In the genomic region with DNA sequence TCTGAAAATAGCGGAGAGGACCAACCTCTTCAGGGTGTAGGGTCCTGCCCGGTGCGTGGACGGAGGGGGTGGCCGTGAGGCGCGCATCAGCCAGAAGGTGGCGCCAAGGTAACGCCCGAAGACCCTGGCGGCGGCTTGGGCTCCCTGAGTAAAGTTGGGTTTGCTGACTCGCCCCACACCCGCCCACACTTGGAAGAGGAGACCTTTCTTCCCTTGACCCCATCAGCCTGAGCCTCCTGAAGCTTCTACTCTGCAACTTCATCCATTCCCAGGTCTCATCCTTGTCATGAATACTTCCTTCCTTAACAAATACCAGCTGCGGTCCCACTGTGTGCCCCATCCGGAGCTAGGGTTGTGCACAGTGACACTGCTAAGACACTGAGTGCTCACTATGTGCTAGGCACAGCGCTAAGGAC, we compare ENCODE assay signal across 8 cellular contexts. TPM values are rescaled to one million over a fixed set of nuclear protein-coding genes. Genes with fewer than 3 reads are reported as not detected.
DNase-seq lines count a peak whose midpoint lies in the region; ATAC-seq lines count a peak whose summit lies in the region.

No MANE protein-coding gene starts in this region.

- no peak overlapping the region for H2BK15ac ChIP-seq in mesenchymal stem cell (ENCODE audit: low read depth, poor library complexity, severe bottlenecking)

- H2AFZ ChIP-seq in mesenchymal stem cell (ENCODE audit: low read depth, low read length) = no peak overlapping the region

- no peak overlapping the region for H2BK5ac ChIP-seq in mesenchymal stem cell (ENCODE audit: low read depth, low read length, poor library complexity, severe bottlenecking)

- no peak overlapping the region for H3K27ac ChIP-seq in mesenchymal stem cell (ENCODE audit: low read length, poor library complexity, severe bottlenecking)

- no peak overlapping the region for H4K91ac ChIP-seq in mesenchymal stem cell (ENCODE audit: low read length)

- no peaks in the 10 kb centered on the region for H3K36me3 ChIP-seq in mesenchymal stem cell (ENCODE audit: control insufficient read depth in 1 of 2, insufficient read depth in 2 of 2, low read depth in 1 of 2, low read length in 2 of 2)

- WGBS in mesenchymal stem cell = 15% methylated on average over 17 of the region's 17 CpGs

- peak; percentile 51 for ATAC-seq in HG02884 (IDR thresholded peaks at IDR 0.05; ENCODE audit: unreplicated experiment)
- ATAC-seq in GM18519 (IDR thresholded peaks at IDR 0.05; ENCODE audit: low FRiP score, unreplicated experiment) = no peak

- H3K79me1 ChIP-seq in mesenchymal stem cell (replicated peaks; ENCODE audit: low read length, poor library complexity, severe bottlenecking) = no peaks in the 10 kb centered on the region

- no peak overlapping the region for H2AK5ac ChIP-seq in mesenchymal stem cell (ENCODE audit: low read length, severe bottlenecking)

- no peaks in the 10 kb centered on the region for H3K9me3 ChIP-seq in mesenchymal stem cell (ENCODE audit: control insufficient read depth, low read length)

- peaks cover 60 to 72% of the 10 kb centered on the region in 2 experiments for H3K27me3 ChIP-seq in mesenchymal stem cell (ENCODE audit: control insufficient read depth in 1 of 2, insufficient read depth in 1 of 2, low read length in 2 of 2)

- H3K23ac ChIP-seq in mesenchymal stem cell (ENCODE audit: low read length in 2 of 2) = no peak overlapping the region

- no peak overlapping the region for H3K18ac ChIP-seq in mesenchymal stem cell (ENCODE audit: low read depth in 1 of 2, low read length in 2 of 2)

- H4K8ac ChIP-seq in mesenchymal stem cell (ENCODE audit: low read length) = no peak overlapping the region

- no peaks in the 10 kb centered on the region for H3K4me1 ChIP-seq in mesenchymal stem cell (ENCODE audit: control insufficient read depth, insufficient read depth, low read depth, low read length)

- no peak overlapping the region for H2BK120ac ChIP-seq in mesenchymal stem cell (ENCODE audit: low read depth, low read length)

- no peak overlapping the region for H3K4me3 ChIP-seq in mesenchymal stem cell (ENCODE audit: insufficient read depth in 1 of 2, low read depth in 1 of 2, low read length in 2 of 2)

- H3K4me2 ChIP-seq in mesenchymal stem cell (ENCODE audit: low read length, poor library complexity, severe bottlenecking) = no peak overlapping the region

- H3K9ac ChIP-seq in mesenchymal stem cell (ENCODE audit: low read length) = no peak overlapping the region

- DNase-seq in D341Med (ENCODE audit: low spot score) (peak; percentile 92), NCI-H748 treated with DMSO at 0.1 percent for 48 hours (lab: John Stamatoyannopoulos, UW) (peak; percentile 38), ecto neural progenitor cell (ENCODE audit: low spot score) (peak; percentile 85), mesenchymal stem cell (peak; percentile 54)
- peak; percentile 66 to 74 for DNase-seq in activated CD4-positive, alpha-beta T cell treated with anti-CD3 and anti-CD28 coated beads, Interleukin-2, amount 50 U/mL, for 48 hours
- DNase-seq in stimulated activated CD8-positive, alpha-beta memory T cell treated with anti-CD3 and anti-CD28 coated beads, Interleukin-15, amount 100 ng/mL, for 24 hours (ENCODE audit: low read depth) = peak; percentile 39

- no peak overlapping the region for H3K14ac ChIP-seq in mesenchymal stem cell (ENCODE audit: low read length in 2 of 2)

- H2BK12ac ChIP-seq in mesenchymal stem cell (ENCODE audit: low read length in 2 of 2) = no peak overlapping the region

- H3K4ac ChIP-seq in mesenchymal stem cell (ENCODE audit: low read depth in 1 of 2, low read length in 2 of 2) = no peak overlapping the region

RNA-seq across cellular contexts. Expression of a gene that starts 14.6 kb away (rescaled TPM):
- polyA plus RNA-seq in mesenchymal stem cell (2013, experiment 1 of 2) = 4.9 TPM
- 4.7 TPM for polyA plus RNA-seq in mesenchymal stem cell (2013, experiment 2 of 2)

RNA-seq across cellular contexts. Expression of a gene that starts 43.0 kb away (rescaled TPM):
- 13.9 TPM for polyA plus RNA-seq in mesenchymal stem cell (2013, experiment 1 of 2)
- 13.6 TPM for polyA plus RNA-seq in mesenchymal stem cell (2013, experiment 2 of 2)

Comparison
In these comparisons a context has a peak if more than half of its experiments do, and no peak if none do; other contexts are left out.
1. DNase-seq: peak in every context shown above with its lines; median percentile 92 in D341Med; 85 in ecto neural progenitor cell; 70 in activated CD4-positive, alpha-beta T cell treated with anti-CD3 and anti-CD28 coated beads, Interleukin-2, amount 50 U/mL, for 48 hours; 54 in mesenchymal stem cell; 39 in stimulated activated CD8-positive, alpha-beta memory T cell treated with anti-CD3 and anti-CD28 coated beads, Interleukin-15, amount 100 ng/mL, for 24 hours; 38 in NCI-H748 treated with DMSO at 0.1 percent for 48 hours.